ENCODE assay signal across 19 cellular contexts in genomic region chr18:55853268-55853667, GRCh38.
"Had no signal": no experiment of that assay in that cellular context is flagged by ENCODE, and none has a peak within 500 bp of the region (broad histone marks: within the 10 kb centered on the region; RNA-seq: fewer than 3 reads in every experiment).

No MANE protein-coding gene starts in this region.

- DNase-seq: colonic mucosa; dermis blood vessel endothelial cell; erythroblast; heart left ventricle; hippocampal formation; kidney glomerular epithelial cell; mucosa of descending colon; naive thymus-derived CD8-positive, alpha-beta T cell; posterior cingulate gyrus; spleen; stimulated activated CD4-positive, alpha-beta T cell treated with anti-CD3 and anti-CD28 coated beads, Interleukin-15, amount 100 ng/mL, for 24 hours; stimulated activated CD4-positive, alpha-beta T cell treated with anti-CD3 and anti-CD28 coated beads, Interleukin-2, amount 100 ng/mL, for 24 hours; stimulated activated CD4-positive, alpha-beta T cell treated with anti-CD3 and anti-CD28 coated beads, Interleukin-4, amount 100 ng/mL, for 4 hours; stimulated activated naive B cell treated with anti-CD40 and anti-IgM and Interleukin-4, amounts not matched to agents 10 μg/mL and 1 μg/mL and 100 μg/mL, for 72 hours; stimulated activated naive CD8-positive, alpha-beta T cell treated with anti-CD3 and anti-CD28 coated beads, Interleukin-15, amount 100 ng/mL, for 72 hours; testis had no signal

- H3K27ac ChIP-seq: colonic mucosa, heart left ventricle, neutrophil, spleen, testis, tibial nerve had no signal

- H3K4me1 Mint-ChIP-seq: naive thymus-derived CD8-positive, alpha-beta T cell; stimulated activated naive CD8-positive, alpha-beta T cell treated with anti-CD3 and anti-CD28 coated beads, Interleukin-15, amount 100 ng/mL, for 72 hours had no signal

- H3K9me3 Mint-ChIP-seq: stimulated activated naive B cell treated with anti-CD40 and anti-IgM and Interleukin-4, amounts not matched to agents 10 μg/mL and 1 μg/mL and 100 μg/mL, for 72 hours; stimulated activated naive CD8-positive, alpha-beta T cell treated with anti-CD3 and anti-CD28 coated beads, Interleukin-15, amount 100 ng/mL, for 72 hours had no signal

- H3K36me3 ChIP-seq: colonic mucosa, heart left ventricle, neutrophil, spleen, tibial nerve had no signal

- H3K36me3 Mint-ChIP-seq: naive thymus-derived CD8-positive, alpha-beta T cell; stimulated activated naive B cell treated with anti-CD40 and anti-IgM and Interleukin-4, amounts not matched to agents 10 μg/mL and 1 μg/mL and 100 μg/mL, for 72 hours had no signal

- H3K27me3 ChIP-seq: colonic mucosa, heart left ventricle, spleen, testis had no signal

- H3K27ac Mint-ChIP-seq: naive thymus-derived CD8-positive, alpha-beta T cell; stimulated activated naive B cell treated with anti-CD40 and anti-IgM and Interleukin-4, amounts not matched to agents 10 μg/mL and 1 μg/mL and 100 μg/mL, for 72 hours; stimulated activated naive CD8-positive, alpha-beta T cell treated with anti-CD3 and anti-CD28 coated beads, Interleukin-15, amount 100 ng/mL, for 72 hours had no signal

- H3K4me3 Mint-ChIP-seq: naive thymus-derived CD8-positive, alpha-beta T cell; stimulated activated naive B cell treated with anti-CD40 and anti-IgM and Interleukin-4, amounts not matched to agents 10 μg/mL and 1 μg/mL and 100 μg/mL, for 72 hours; stimulated activated naive CD8-positive, alpha-beta T cell treated with anti-CD3 and anti-CD28 coated beads, Interleukin-15, amount 100 ng/mL, for 72 hours had no signal

- H3K27me3 Mint-ChIP-seq: stimulated activated naive B cell treated with anti-CD40 and anti-IgM and Interleukin-4, amounts not matched to agents 10 μg/mL and 1 μg/mL and 100 μg/mL, for 72 hours; stimulated activated naive CD8-positive, alpha-beta T cell treated with anti-CD3 and anti-CD28 coated beads, Interleukin-15, amount 100 ng/mL, for 72 hours had no signal

- H3K4me3 ChIP-seq: colonic mucosa, heart left ventricle, mucosa of descending colon, spleen, testis, tibial nerve had no signal

- H3K9me3 ChIP-seq: colonic mucosa, heart left ventricle, neutrophil, spleen, testis, tibial nerve had no signal

- ATAC-seq: heart left ventricle; mucosa of descending colon; naive thymus-derived CD8-positive, alpha-beta T cell; sciatic nerve; stimulated activated naive B cell treated with anti-CD40 and anti-IgM and Interleukin-4, amounts not matched to agents 10 μg/mL and 1 μg/mL and 100 μg/mL, for 72 hours; stimulated activated naive CD8-positive, alpha-beta T cell treated with anti-CD3 and anti-CD28 coated beads, Interleukin-15, amount 100 ng/mL, for 72 hours had no signal

- H3K4me1 ChIP-seq: colonic mucosa, spleen, testis had no signal
